ENCODE assay signal across 8 cellular contexts in the genomic region with DNA sequence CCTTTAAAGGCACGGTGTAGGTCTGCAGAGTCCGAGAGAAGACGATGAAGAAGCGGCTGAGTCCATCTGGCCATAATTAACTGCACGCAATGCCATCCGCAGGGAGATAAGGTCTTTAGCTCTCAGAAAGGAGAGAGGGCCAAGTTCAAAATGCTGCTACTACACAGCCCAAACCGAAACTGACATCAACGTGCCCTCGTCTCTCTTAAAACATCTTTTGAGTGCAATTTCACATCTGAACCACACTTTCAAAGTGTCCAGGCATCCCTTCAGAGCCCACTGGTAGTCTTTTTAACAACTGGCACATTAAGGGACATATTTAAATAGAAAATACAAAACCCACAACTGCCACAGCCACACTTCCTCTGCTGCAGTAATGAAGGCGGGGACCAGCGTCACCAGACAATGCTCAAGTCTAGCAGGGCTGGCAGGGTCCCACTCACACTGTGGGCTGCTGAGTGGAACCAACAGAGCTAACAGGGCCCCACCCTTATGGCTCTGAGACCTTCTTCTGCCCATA. TPM values are rescaled to one million over a fixed set of nuclear protein-coding genes. Genes with fewer than 3 reads are reported as not detected.
DNase-seq lines count a peak whose midpoint lies in the region; ATAC-seq and TF ChIP-seq lines count a peak whose summit lies in the region.

No MANE protein-coding gene starts in this region.

- H4K20me1 ChIP-seq in KMS-11 (ENCODE audit: insufficient read depth) = no peaks in the 10 kb centered on the region

- peaks cover 49% of the 10 kb centered on the region for H3K4me1 Mint-ChIP-seq in activated T-helper 17 cell treated with anti-CD3 and anti-CD28 coated beads, Interleukin-2, amount 50 U/mL, for 72 hours

- no peak for TF ChIP-seq CTCF in KMS-11 (conservative IDR thresholded peaks at IDR 0.05; ENCODE audit: low read depth, low read length)
- TF ChIP-seq CTCF in right lobe of liver (IDR thresholded peaks at IDR 0.05) = no peak

- peaks cover 7% of the 10 kb centered on the region for H3K36me3 Mint-ChIP-seq in activated T-helper 17 cell treated with anti-CD3 and anti-CD28 coated beads, Interleukin-2, amount 50 U/mL, for 72 hours (ENCODE audit: low read depth)

- DNase-seq in AG20443 (ENCODE audit: low spot score) = peak; percentile 67
- DNase-seq in right lobe of liver = peak in 2 of 3 donors; percentile 39 to 60
- DNase-seq in LoVo (ENCODE audit: low spot score) = no peak
- DNase-seq in NCI-H226 = no peak

- H3K4me3 ChIP-seq in KMS-11 (IDR thresholded peaks at IDR 0.05; ENCODE audit: insufficient read depth, low read depth, low read length) (no peak overlapping the region), right lobe of liver (no peak overlapping the region), subcutaneous abdominal adipose tissue (ENCODE audit: low read depth in 1 of 5, low read length in 5 of 5) (peak overlapping the region; percentile 14 to 58 (median 47))

- H3K27me3 ChIP-seq in KMS-11 (ENCODE audit: insufficient read depth, low read depth) (no peaks in the 10 kb centered on the region), right lobe of liver (no peaks in the 10 kb centered on the region), subcutaneous abdominal adipose tissue (ENCODE audit: control insufficient read depth in 5 of 5, insufficient read depth in 4 of 5, low read length in 5 of 5) (no peaks in the 10 kb centered on the region)

- peak overlapping the region; percentile 98 for H3K4me2 ChIP-seq in KMS-11

- H3K36me3 ChIP-seq in KMS-11 (ENCODE audit: insufficient read depth) = no peaks in the 10 kb centered on the region
- peaks cover 0 to 14% (median 3%) of the 10 kb centered on the region in 4 donors for H3K36me3 ChIP-seq in right lobe of liver
- peaks cover 3 to 33% (median 15%) of the 10 kb centered on the region in 5 donors for H3K36me3 ChIP-seq in subcutaneous abdominal adipose tissue (ENCODE audit: control insufficient read depth in 5 of 5, insufficient read depth in 5 of 5, low read length in 5 of 5)

- peaks cover 5% of the 10 kb centered on the region for H3K9me3 Mint-ChIP-seq in activated T-helper 17 cell treated with anti-CD3 and anti-CD28 coated beads, Interleukin-2, amount 50 U/mL, for 72 hours

- TF ChIP-seq POLR2A in right lobe of liver (IDR thresholded peaks at IDR 0.05) = no peak

- peak overlapping the region; percentile 81; the same call in 1 of the 2 replicates for H2AFZ ChIP-seq in KMS-11 (ENCODE audit: low read depth)

- peak overlapping the region; percentile 93 for H3K4me3 Mint-ChIP-seq in activated T-helper 17 cell treated with anti-CD3 and anti-CD28 coated beads, Interleukin-2, amount 50 U/mL, for 72 hours

- intact Hi-C loops in right lobe of liver (cut with DNase I) = no loop called here

- WGBS in right lobe of liver (ENCODE audit: insufficient coverage, low coverage, low lambda C conversion rate, missing lambda C conversion rate) = 69% methylated on average over 11 of the region's 11 CpGs

- H3K27ac Mint-ChIP-seq in activated T-helper 17 cell treated with anti-CD3 and anti-CD28 coated beads, Interleukin-2, amount 50 U/mL, for 72 hours = peak overlapping the region; percentile 87

- ATAC-seq in GM21367 (IDR thresholded peaks at IDR 0.05; ENCODE audit: unreplicated experiment) = peak; percentile 62
- peak; percentile 79 for ATAC-seq in activated T-helper 17 cell treated with anti-CD3 and anti-CD28 coated beads, Interleukin-2, amount 50 U/mL, for 72 hours (replicated peaks)
- peak; percentile 64 to 81 (median 73) for ATAC-seq in right lobe of liver

- H3K4me1 ChIP-seq in KMS-11 (ENCODE audit: low read depth, poor library complexity, severe bottlenecking) (peaks cover 51% of the 10 kb centered on the region), right lobe of liver (peaks cover 0 to 3% (median 0%) of the 10 kb centered on the region in 4 donors), subcutaneous abdominal adipose tissue (ENCODE audit: control insufficient read depth in 5 of 5, insufficient read depth in 5 of 5, low read length in 5 of 5) (peaks cover 2 to 31% (median 18%) of the 10 kb centered on the region in 5 donors)

- H3K9ac ChIP-seq in KMS-11 (peak overlapping the region; percentile 65), subcutaneous abdominal adipose tissue (ENCODE audit: low read length in 5 of 5) (peak overlapping the region in 3 of 5 donors; percentile 2 to 63 (median 12))

- H3K27me3 Mint-ChIP-seq in activated T-helper 17 cell treated with anti-CD3 and anti-CD28 coated beads, Interleukin-2, amount 50 U/mL, for 72 hours = no peaks in the 10 kb centered on the region

- H3K27ac ChIP-seq in KMS-11 (peak overlapping the region; percentile 94), right lobe of liver (peak overlapping the region; percentile 19 to 74 (median 64)), subcutaneous abdominal adipose tissue (ENCODE audit: low read depth, low read length) (peak overlapping the region; percentile 55)

- H3K79me2 ChIP-seq in KMS-11 (ENCODE audit: insufficient read depth, low read depth) = no peaks in the 10 kb centered on the region

- H3K9me3 ChIP-seq in right lobe of liver (no peaks in the 10 kb centered on the region), subcutaneous abdominal adipose tissue (ENCODE audit: control insufficient read depth in 5 of 5, low read length in 5 of 5) (no peaks in the 10 kb centered on the region)

RNA-seq across cellular contexts. Expression of a gene that starts 35.8 kb away (rescaled TPM):
- total RNA-seq in activated T-helper 17 cell treated with anti-CD3 and anti-CD28 coated beads, Interleukin-2, amount 50 U/mL, for 72 hours = 10 to 100 TPM in 1 of 2 donors, 1 to 10 TPM in 1; 7.6 to 13.7 TPM
- total RNA-seq in right lobe of liver = 10 to 100 TPM in 4 of 6 experiments, 1 to 10 TPM in 2; 8.6 to 22.2 (median 10.9) TPM

Comparison
In these comparisons a context has a peak if more than half of its experiments do, and no peak if none do; other contexts are left out.
1. DNase-seq: peak in AG20443 (single experiment) and right lobe of liver (2 of 3); none in LoVo (single experiment) and NCI-H226 (single experiment).
2. H3K4me3 ChIP-seq: peak in subcutaneous abdominal adipose tissue (5 of 5); none in KMS-11 (single experiment) and right lobe of liver (0 of 3).
3. Peak in every context shown above with its lines, with median percentiles within 50 percentile points of each other: ATAC-seq and H3K27ac ChIP-seq.